Comparison of ENCODE assay signal across 1 cellular context in genomic region chr14:21057803-21058675, GRCh38.
TF ChIP-seq lines count a peak whose summit lies in the region.

Gene RNASE8, plus strand, starts transcription at chr14:21057822. Its CDS starts 71 bp downstream, at chr14:21057893.

TF ChIP-seq in HepG2, 621 proteins besides CTCF, POLR2A, EP300 and RAD21 (continued from another document and continues in another):
- TF ChIP-seq MAX (IDR thresholded peaks at IDR 0.05), result peak; percentile 83
- TF ChIP-seq SMAD1 (CRISPR knock-in tag; IDR thresholded peaks at IDR 0.05; ENCODE audit: borderline replicate concordance, low read depth), result 0 out of 2 replicates have a peak, but pooled peaks have one; percentile 38
- peak; percentile 48; the same call in 1 of the 2 replicates for TF ChIP-seq ZNF607 (CRISPR knock-in tag; IDR thresholded peaks at IDR 0.05; ENCODE audit: borderline replicate concordance)
- no peak for TF ChIP-seq ZNF703 (CRISPR knock-in tag; IDR thresholded peaks at IDR 0.05; ENCODE audit: borderline replicate concordance)
- no peak for TF ChIP-seq ZNF775 (CRISPR knock-in tag; IDR thresholded peaks at IDR 0.05; ENCODE audit: borderline replicate concordance)
- no peak for TF ChIP-seq ZBTB14 (CRISPR knock-in tag; IDR thresholded peaks at IDR 0.05)
- TF ChIP-seq THAP11 (CRISPR knock-in tag; IDR thresholded peaks at IDR 0.05), result 0 out of 2 replicates have a peak, but pooled peaks have one; percentile 30
- TF ChIP-seq ZNF552 (CRISPR knock-in tag; IDR thresholded peaks at IDR 0.05; ENCODE audit: borderline replicate concordance), result peak; percentile 39; the same call in 1 of the 2 replicates
- TF ChIP-seq ATF7 (IDR thresholded peaks at IDR 0.05), result peak; percentile 60
- 0 out of 2 replicates have a peak, but pooled peaks have one; percentile 36 for TF ChIP-seq ATF7 (CRISPR knock-in tag; IDR thresholded peaks at IDR 0.05)
- peak; percentile 20; the same call in 1 of the 2 replicates for TF ChIP-seq STAG1 (CRISPR knock-in tag; IDR thresholded peaks at IDR 0.05)
- TF ChIP-seq ZNF292 (CRISPR knock-in tag; IDR thresholded peaks at IDR 0.05; ENCODE audit: borderline replicate concordance, low read depth), result peak; percentile 56; the same call in 1 of the 2 replicates
- TF ChIP-seq TRIM24 (CRISPR knock-in tag; IDR thresholded peaks at IDR 0.05), result 0 out of 2 replicates have a peak, but pooled peaks have one; percentile 10
- TF ChIP-seq HNRNPL (IDR thresholded peaks at IDR 0.05; ENCODE audit: low read depth, low read length), result 0 out of 2 replicates have a peak, but pooled peaks have one; percentile 17
- TF ChIP-seq ZNF496 (CRISPR knock-in tag; IDR thresholded peaks at IDR 0.05; ENCODE audit: insufficient replicate concordance), result no peak
- no peak for TF ChIP-seq ZNF207 (IDR thresholded peaks at IDR 0.05; ENCODE audit: borderline replicate concordance)
- no peak for TF ChIP-seq DNMT3B (CRISPR knock-in tag; conservative IDR thresholded peaks at IDR 0.05)
- TF ChIP-seq RXRB (CRISPR knock-in tag; IDR thresholded peaks at IDR 0.05; ENCODE audit: borderline replicate concordance), result 0 out of 2 replicates have a peak, but pooled peaks have one; percentile 12
- TF ChIP-seq ZNF333 (CRISPR knock-in tag; IDR thresholded peaks at IDR 0.05; ENCODE audit: borderline replicate concordance), result no peak
- peak; percentile 49; the same call in 1 of the 2 replicates for TF ChIP-seq HIC2 (CRISPR knock-in tag; IDR thresholded peaks at IDR 0.05; ENCODE audit: low read depth)
- peak; percentile 47; the same call in 1 of the 2 replicates for TF ChIP-seq ZNF430 (CRISPR knock-in tag; IDR thresholded peaks at IDR 0.05)
- TF ChIP-seq, protein P1, sequence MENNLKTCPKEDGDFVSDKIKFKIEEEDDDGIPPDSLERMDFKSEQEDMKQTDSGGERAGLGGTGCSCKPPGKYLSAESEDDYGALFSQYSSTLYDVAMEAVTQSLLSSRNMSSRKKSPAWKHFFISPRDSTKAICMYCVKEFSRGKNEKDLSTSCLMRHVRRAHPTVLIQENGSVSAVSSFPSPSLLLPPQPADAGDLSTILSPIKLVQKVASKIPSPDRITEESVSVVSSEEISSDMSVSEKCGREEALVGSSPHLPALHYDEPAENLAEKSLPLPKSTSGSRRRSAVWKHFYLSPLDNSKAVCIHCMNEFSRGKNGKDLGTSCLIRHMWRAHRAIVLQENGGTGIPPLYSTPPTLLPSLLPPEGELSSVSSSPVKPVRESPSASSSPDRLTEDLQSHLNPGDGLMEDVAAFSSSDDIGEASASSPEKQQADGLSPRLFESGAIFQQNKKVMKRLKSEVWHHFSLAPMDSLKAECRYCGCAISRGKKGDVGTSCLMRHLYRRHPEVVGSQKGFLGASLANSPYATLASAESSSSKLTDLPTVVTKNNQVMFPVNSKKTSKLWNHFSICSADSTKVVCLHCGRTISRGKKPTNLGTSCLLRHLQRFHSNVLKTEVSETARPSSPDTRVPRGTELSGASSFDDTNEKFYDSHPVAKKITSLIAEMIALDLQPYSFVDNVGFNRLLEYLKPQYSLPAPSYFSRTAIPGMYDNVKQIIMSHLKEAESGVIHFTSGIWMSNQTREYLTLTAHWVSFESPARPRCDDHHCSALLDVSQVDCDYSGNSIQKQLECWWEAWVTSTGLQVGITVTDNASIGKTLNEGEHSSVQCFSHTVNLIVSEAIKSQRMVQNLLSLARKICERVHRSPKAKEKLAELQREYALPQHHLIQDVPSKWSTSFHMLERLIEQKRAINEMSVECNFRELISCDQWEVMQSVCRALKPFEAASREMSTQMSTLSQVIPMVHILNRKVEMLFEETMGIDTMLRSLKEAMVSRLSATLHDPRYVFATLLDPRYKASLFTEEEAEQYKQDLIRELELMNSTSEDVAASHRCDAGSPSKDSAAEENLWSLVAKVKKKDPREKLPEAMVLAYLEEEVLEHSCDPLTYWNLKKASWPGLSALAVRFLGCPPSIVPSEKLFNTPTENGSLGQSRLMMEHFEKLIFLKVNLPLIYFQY (CRISPR knock-in tag; IDR thresholded peaks at IDR 0.05; ENCODE audit: borderline replicate concordance), result no peak
- 0 out of 2 replicates have a peak, but pooled peaks have one; percentile 25 for TF ChIP-seq TFDP1 (CRISPR knock-in tag; IDR thresholded peaks at IDR 0.05; ENCODE audit: borderline replicate concordance)
- no peak for TF ChIP-seq ZNF10 (CRISPR knock-in tag; IDR thresholded peaks at IDR 0.05; ENCODE audit: borderline replicate concordance, low read depth)
- 0 out of 2 replicates have a peak, but pooled peaks have one; percentile 24 for TF ChIP-seq ZMYM2 (CRISPR knock-in tag; IDR thresholded peaks at IDR 0.05)
- TF ChIP-seq ZFX (CRISPR knock-in tag; IDR thresholded peaks at IDR 0.05; ENCODE audit: low read depth), result 0 out of 2 replicates have a peak, but pooled peaks have one; percentile 9
- TF ChIP-seq, protein P2, sequence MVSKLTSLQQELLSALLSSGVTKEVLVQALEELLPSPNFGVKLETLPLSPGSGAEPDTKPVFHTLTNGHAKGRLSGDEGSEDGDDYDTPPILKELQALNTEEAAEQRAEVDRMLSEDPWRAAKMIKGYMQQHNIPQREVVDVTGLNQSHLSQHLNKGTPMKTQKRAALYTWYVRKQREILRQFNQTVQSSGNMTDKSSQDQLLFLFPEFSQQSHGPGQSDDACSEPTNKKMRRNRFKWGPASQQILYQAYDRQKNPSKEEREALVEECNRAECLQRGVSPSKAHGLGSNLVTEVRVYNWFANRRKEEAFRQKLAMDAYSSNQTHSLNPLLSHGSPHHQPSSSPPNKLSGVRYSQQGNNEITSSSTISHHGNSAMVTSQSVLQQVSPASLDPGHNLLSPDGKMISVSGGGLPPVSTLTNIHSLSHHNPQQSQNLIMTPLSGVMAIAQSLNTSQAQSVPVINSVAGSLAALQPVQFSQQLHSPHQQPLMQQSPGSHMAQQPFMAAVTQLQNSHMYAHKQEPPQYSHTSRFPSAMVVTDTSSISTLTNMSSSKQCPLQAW (CRISPR knock-in tag; IDR thresholded peaks at IDR 0.05), result no peak
- TF ChIP-seq ERF (CRISPR knock-in tag; IDR thresholded peaks at IDR 0.05), result peak; percentile 58; the same call in 1 of the 2 replicates
- 0 out of 2 replicates have a peak, but pooled peaks have one; percentile 30 for TF ChIP-seq CREB1 (IDR thresholded peaks at IDR 0.05)
- no peak for TF ChIP-seq CREB1 (CRISPR knock-in tag; IDR thresholded peaks at IDR 0.05)
- TF ChIP-seq LCORL (IDR thresholded peaks at IDR 0.05), result no peak
- TF ChIP-seq LCORL (CRISPR knock-in tag; IDR thresholded peaks at IDR 0.05), result peak; percentile 19; the same call in 1 of the 2 replicates
- no peak for TF ChIP-seq BATF2 (CRISPR knock-in tag; IDR thresholded peaks at IDR 0.05)
- TF ChIP-seq MED1 (CRISPR knock-in tag; IDR thresholded peaks at IDR 0.05), result peak; percentile 35; the same call in 1 of the 2 replicates
- TF ChIP-seq ZNF33B (CRISPR knock-in tag; IDR thresholded peaks at IDR 0.05), result peak; percentile 70; the same call in 1 of the 2 replicates
- 0 out of 2 replicates have a peak, but pooled peaks have one; percentile 45 for TF ChIP-seq RNF2 (conservative IDR thresholded peaks at IDR 0.05; ENCODE audit: low read depth)
- peak; percentile 71 for TF ChIP-seq SALL1 (CRISPR knock-in tag; IDR thresholded peaks at IDR 0.05)
- TF ChIP-seq ZNF263 (CRISPR knock-in tag; IDR thresholded peaks at IDR 0.05), result 0 out of 2 replicates have a peak, but pooled peaks have one; percentile 47
- peak; percentile 72; the same call in 1 of the 2 replicates for TF ChIP-seq ZBTB38 (CRISPR knock-in tag; IDR thresholded peaks at IDR 0.05)
- peak; percentile 41 for TF ChIP-seq XRCC5 (optimal IDR thresholded peaks at IDR 0.05; ENCODE audit: low read length)
- TF ChIP-seq, protein P3, sequence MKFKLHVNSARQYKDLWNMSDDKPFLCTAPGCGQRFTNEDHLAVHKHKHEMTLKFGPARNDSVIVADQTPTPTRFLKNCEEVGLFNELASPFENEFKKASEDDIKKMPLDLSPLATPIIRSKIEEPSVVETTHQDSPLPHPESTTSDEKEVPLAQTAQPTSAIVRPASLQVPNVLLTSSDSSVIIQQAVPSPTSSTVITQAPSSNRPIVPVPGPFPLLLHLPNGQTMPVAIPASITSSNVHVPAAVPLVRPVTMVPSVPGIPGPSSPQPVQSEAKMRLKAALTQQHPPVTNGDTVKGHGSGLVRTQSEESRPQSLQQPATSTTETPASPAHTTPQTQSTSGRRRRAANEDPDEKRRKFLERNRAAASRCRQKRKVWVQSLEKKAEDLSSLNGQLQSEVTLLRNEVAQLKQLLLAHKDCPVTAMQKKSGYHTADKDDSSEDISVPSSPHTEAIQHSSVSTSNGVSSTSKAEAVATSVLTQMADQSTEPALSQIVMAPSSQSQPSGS (CRISPR knock-in tag; IDR thresholded peaks at IDR 0.05), result peak; percentile 48; the same call in 1 of the 2 replicates
- no peak for TF ChIP-seq THRA (CRISPR knock-in tag; IDR thresholded peaks at IDR 0.05; ENCODE audit: borderline replicate concordance)
- TF ChIP-seq ZNF616 (CRISPR knock-in tag; IDR thresholded peaks at IDR 0.05; ENCODE audit: low read depth), result 0 out of 2 replicates have a peak, but pooled peaks have one; percentile 58
- 0 out of 2 replicates have a peak, but pooled peaks have one; percentile 32 for TF ChIP-seq GABPB1 (CRISPR knock-in tag; IDR thresholded peaks at IDR 0.05)
- TF ChIP-seq, protein P4, sequence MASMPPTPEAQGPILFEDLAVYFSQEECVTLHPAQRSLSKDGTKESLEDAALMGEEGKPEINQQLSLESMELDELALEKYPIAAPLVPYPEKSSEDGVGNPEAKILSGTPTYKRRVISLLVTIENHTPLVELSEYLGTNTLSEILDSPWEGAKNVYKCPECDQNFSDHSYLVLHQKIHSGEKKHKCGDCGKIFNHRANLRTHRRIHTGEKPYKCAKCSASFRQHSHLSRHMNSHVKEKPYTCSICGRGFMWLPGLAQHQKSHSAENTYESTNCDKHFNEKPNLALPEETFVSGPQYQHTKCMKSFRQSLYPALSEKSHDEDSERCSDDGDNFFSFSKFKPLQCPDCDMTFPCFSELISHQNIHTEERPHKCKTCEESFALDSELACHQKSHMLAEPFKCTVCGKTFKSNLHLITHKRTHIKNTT (CRISPR knock-in tag; IDR thresholded peaks at IDR 0.05), result no peak
- TF ChIP-seq ZBTB20 (CRISPR knock-in tag; IDR thresholded peaks at IDR 0.05; ENCODE audit: borderline replicate concordance, low read depth), result peak; percentile 36; the same call in 1 of the 2 replicates
- TF ChIP-seq XBP1 (CRISPR knock-in tag; IDR thresholded peaks at IDR 0.05), result no peak
- peak; percentile 47 for TF ChIP-seq FOSL2 (CRISPR knock-in tag; IDR thresholded peaks at IDR 0.05)
- TF ChIP-seq ZBTB26 (CRISPR knock-in tag; IDR thresholded peaks at IDR 0.05; ENCODE audit: borderline replicate concordance), result peak; percentile 12; the same call in 1 of the 2 replicates
- TF ChIP-seq MEF2D (CRISPR knock-in tag; IDR thresholded peaks at IDR 0.05), result peak; percentile 46; the same call in 1 of the 2 replicates
- no peak for TF ChIP-seq ZNF816 (CRISPR knock-in tag; IDR thresholded peaks at IDR 0.05; ENCODE audit: borderline replicate concordance)
